25 cellular contexts compared by ENCODE assay signal in genomic region chr22:20158366-20159036, GRCh38. TPM values are rescaled to one million over a fixed set of nuclear protein-coding genes. Genes with fewer than 3 reads are reported as not detected.
"Had no signal": no experiment of that assay in that cellular context is flagged by ENCODE, and none has a peak within 500 bp of the region (broad histone marks: within the 10 kb centered on the region; RNA-seq: fewer than 3 reads in every experiment).

No MANE protein-coding gene starts in this region.

- H3K27me3 Mint-ChIP-seq: type B pancreatic cell had no signal

- H3K4me3 ChIP-seq: coronary artery, esophagus squamous epithelium, lung, right lobe of liver, stomach, testis, tibial artery had no signal

- H3K4me1 ChIP-seq: parathyroid adenoma, right lobe of liver had no signal

- H3K9ac ChIP-seq: parathyroid adenoma had no signal

- H3K27ac Mint-ChIP-seq: memory B cell, natural killer cell, progenitor cell of endocrine pancreas, type B pancreatic cell had no signal

- H3K27me3 ChIP-seq: right lobe of liver, testis had no signal

- H3K36me3 Mint-ChIP-seq: memory B cell, natural killer cell, type B pancreatic cell had no signal

- H3K4me3 Mint-ChIP-seq: memory B cell, natural killer cell, type B pancreatic cell had no signal

- DNase-seq: dermis blood vessel endothelial cell; effector memory CD4-positive, alpha-beta T cell; erythroblast; esophagus squamous epithelium; foreskin melanocyte; hypothalamus; natural killer cell; right lobe of liver; small intestine; stimulated activated CD4-positive, alpha-beta T cell treated with anti-CD3 and anti-CD28 coated beads, Interleukin-15, amount 100 ng/mL, for 24 hours; stimulated activated CD4-positive, alpha-beta T cell treated with anti-CD3 and anti-CD28 coated beads, Interleukin-2, amount 100 ng/mL, for 48 hours; stimulated activated naive CD4-positive, alpha-beta T cell; stomach; testis; tibial artery had no signal

- H3K36me3 ChIP-seq: esophagus squamous epithelium, right lobe of liver, stomach, tibial artery had no signal

- H3K9me3 Mint-ChIP-seq: natural killer cell, neural crest cell, type B pancreatic cell had no signal

- H3K27ac ChIP-seq: coronary artery, esophagus squamous epithelium, parathyroid adenoma, right lobe of liver, stomach, testis, tibial artery had no signal

- H3K9me3 ChIP-seq: esophagus squamous epithelium, right lobe of liver, stomach, testis, tibial artery had no signal

RNA-seq across cellular contexts. Expression of gene CCDC188, which starts 7.6 kb away (rescaled TPM):
- total RNA-seq: liver, mononuclear cell, right lobe of liver had no signal
- polyA plus RNA-seq: keratinocyte, liver had no signal
